In genomic region chr6:30719791-30720737, GRCh38 we compare ENCODE assay signal across 8 cellular contexts. TPM values are rescaled to one million over a fixed set of nuclear protein-coding genes. Genes with fewer than 3 reads are reported as not detected.
DNase-seq lines count a peak whose midpoint lies in the region; ATAC-seq and TF ChIP-seq lines count a peak whose summit lies in the region.

TUBB (plus strand) TSS chr6:30720352; CDS start chr6:30720507, 155 bp downstream.

- peak; percentile 43 for ATAC-seq in HG03460 (IDR thresholded peaks at IDR 0.05; ENCODE audit: unreplicated experiment)

- no peak for TF ChIP-seq CTCF in coronary artery (IDR thresholded peaks at IDR 0.05)

- H3K4me1 Mint-ChIP-seq in activated CD4-positive, alpha-beta T cell treated with anti-CD3 and anti-CD28 coated beads, Interleukin-2, amount 10 ng/mL, durations not matched to agents 7 days and 5 days: peaks cover 59% of the 10 kb centered on the region

- POLR2A ChIA-PET in activated CD4-positive, alpha-beta T cell treated with anti-CD3 and anti-CD28 coated beads, Interleukin-2, amount 10 ng/mL, durations not matched to agents 7 days and 5 days (lab: Charles Lee): interaction anchor here (0.7 to 2.3 kb wide), 2 partner anchors 31 to 41 kb away, joined by 3 to 16 read pairs; no protein-coding TSS in a partner anchor

- H3K36me3 Mint-ChIP-seq in activated CD4-positive, alpha-beta T cell treated with anti-CD3 and anti-CD28 coated beads, Interleukin-2, amount 10 ng/mL, durations not matched to agents 7 days and 5 days (ENCODE audit: low read depth): peaks cover 66% of the 10 kb centered on the region

- TF ChIP-seq POLR2A in GM19099 (IDR thresholded peaks at IDR 0.05; ENCODE audit: extremely low read depth, insufficient read length, low read depth): peak; percentile 91

- H3K27me3 ChIP-seq in layer of hippocampus (ENCODE audit: control insufficient read depth, insufficient read depth, low read length): no peaks in the 10 kb centered on the region

- peak within 1 kb of the TSS; percentile 92 to 95 for H3K27ac ChIP-seq in coronary artery
- H3K27ac ChIP-seq in layer of hippocampus (ENCODE audit: low read depth, low read length): peak within 1 kb of the TSS; percentile 88

- H3K9me3 Mint-ChIP-seq in activated CD4-positive, alpha-beta T cell treated with anti-CD3 and anti-CD28 coated beads, Interleukin-2, amount 10 ng/mL, durations not matched to agents 7 days and 5 days: peaks cover 3% of the 10 kb centered on the region

- H3K27me3 Mint-ChIP-seq in activated CD4-positive, alpha-beta T cell treated with anti-CD3 and anti-CD28 coated beads, Interleukin-2, amount 10 ng/mL, durations not matched to agents 7 days and 5 days: no peaks in the 10 kb centered on the region

- CTCF ChIA-PET in activated CD4-positive, alpha-beta T cell treated with anti-CD3 and anti-CD28 coated beads, Interleukin-2, amount 10 ng/mL, durations not matched to agents 7 days and 5 days (lab: Charles Lee): interaction anchor here (0.6 to 21.4 kb wide), 9 partner anchors 8 to 374 kb away, joined by 3 to 476 read pairs (median 5); partner anchors contain the start of gene DHX16

- peak; percentile 93 for DNase-seq in AG20443 (ENCODE audit: low spot score)
- peak; percentile 100 for DNase-seq in NCI-H748 (lab: John Stamatoyannopoulos, UW; ENCODE audit: unreplicated experiment)
- peak; percentile 97 for DNase-seq in activated CD4-positive, alpha-beta T cell treated with anti-CD3 and anti-CD28 coated beads, Interleukin-2, amount 10 ng/mL, durations not matched to agents 7 days and 5 days
- peak; percentile 98 for DNase-seq in coronary artery (ENCODE audit: low spot score)
- DNase-seq in stimulated activated CD4-positive, alpha-beta T cell treated with anti-CD3 and anti-CD28 coated beads, Interleukin-1b, Interleukin-23, amount 100 ng/mL, for 24 hours (ENCODE audit: low read depth in 4 of 4, low spot score in 1 of 4): peak; percentile 83 to 92 (median 88)

- H3K27ac Mint-ChIP-seq in activated CD4-positive, alpha-beta T cell treated with anti-CD3 and anti-CD28 coated beads, Interleukin-2, amount 10 ng/mL, durations not matched to agents 7 days and 5 days: peak within 1 kb of the TSS; percentile 97

- H3K4me3 ChIP-seq in coronary artery: peak within 1 kb of the TSS; percentile 75

- H3K4me3 Mint-ChIP-seq in activated CD4-positive, alpha-beta T cell treated with anti-CD3 and anti-CD28 coated beads, Interleukin-2, amount 10 ng/mL, durations not matched to agents 7 days and 5 days: peak within 1 kb of the TSS; percentile 97

RNA-seq across cellular contexts. Expression of gene TUBB, which starts in this region (rescaled TPM):
- 1,000 to 10,000 TPM; 1,494 to 1,661 TPM for total RNA-seq in activated CD4-positive, alpha-beta T cell treated with anti-CD3 and anti-CD28 coated beads, Interleukin-2, amount 10 ng/mL, durations not matched to agents 7 days and 5 days

Comparison
In these comparisons a context has a peak if more than half of its experiments do, and no peak if none do; other contexts are left out.
1. Peak in every context shown above with its lines: DNase-seq, ATAC-seq, H3K4me3 ChIP-seq and H3K27ac ChIP-seq.